ENCODE assay signal across 8 cellular contexts in genomic region chr12:6533653-6534157, GRCh38. TPM values are rescaled to one million over a fixed set of nuclear protein-coding genes. Genes with fewer than 3 reads are reported as not detected.
DNase-seq lines count a peak whose midpoint lies in the region; ATAC-seq, FAIRE-seq and TF ChIP-seq lines count a peak whose summit lies in the region.

No MANE protein-coding gene starts in this region.

- H3K4me3 ChIP-seq in bronchial epithelial cell (ENCODE audit: low read depth, low read length): peak overlapping the region; percentile 94
- H3K4me3 ChIP-seq in skeletal muscle tissue (ENCODE audit: low read length in 3 of 3): peak overlapping the region; percentile 81 to 96 (median 96)

- no peak for TF ChIP-seq CTCF in bronchial epithelial cell (IDR thresholded peaks at IDR 0.05; ENCODE audit: insufficient read depth, low read length, severe bottlenecking)

- H3K9ac ChIP-seq in skeletal muscle tissue (ENCODE audit: low read depth in 1 of 3, low read length in 3 of 3): peak overlapping the region; percentile 93 to 99 (median 98)

- peak; percentile 46 for DNase-seq in AG08395 (ENCODE audit: low spot score)
- peak; percentile 95 for DNase-seq in NCI-H128 (lab: John Stamatoyannopoulos, UW; ENCODE audit: unreplicated experiment)
- DNase-seq in SK-N-DZ (ENCODE audit: low spot score): peak; percentile 98
- DNase-seq in bronchial epithelial cell (ENCODE audit: low read depth): peak; percentile 70
- DNase-seq in inferior parietal cortex (ENCODE audit: extremely low spot score): peak; percentile 85

- peak overlapping the region; percentile 97 for H3K27ac ChIP-seq in skeletal muscle tissue (ENCODE audit: low read depth, low read length)

- H3K36me3 ChIP-seq in bronchial epithelial cell (ENCODE audit: control insufficient read depth, insufficient read depth, low read length) (peaks cover 40% of the 10 kb centered on the region), skeletal muscle tissue (ENCODE audit: control insufficient read depth in 3 of 3, insufficient read depth in 3 of 3, low read length in 3 of 3) (peaks cover 49 to 61% (median 57%) of the 10 kb centered on the region in 3 donors)

- H3K4me1 ChIP-seq in skeletal muscle tissue (ENCODE audit: control insufficient read depth in 3 of 3, insufficient read depth in 3 of 3, low read length in 3 of 3): peaks cover 54 to 69% (median 59%) of the 10 kb centered on the region in 3 donors

- ATAC-seq in GM18498 (IDR thresholded peaks at IDR 0.05; ENCODE audit: unreplicated experiment) (peak; percentile 50), HG02884 (IDR thresholded peaks at IDR 0.05; ENCODE audit: unreplicated experiment) (peak; percentile 30)

- no peaks in the 10 kb centered on the region for H3K9me3 ChIP-seq in skeletal muscle tissue (ENCODE audit: control insufficient read depth in 3 of 3, low read length in 3 of 3)

- H3K27me3 ChIP-seq in bronchial epithelial cell (ENCODE audit: control insufficient read depth, insufficient read depth, low read length) (no peaks in the 10 kb centered on the region), skeletal muscle tissue (ENCODE audit: control insufficient read depth in 3 of 3, insufficient read depth in 3 of 3, low read length in 3 of 3) (no peaks in the 10 kb centered on the region)

- no peak for FAIRE-seq in bronchial epithelial cell (lab: Jason Lieb, UNC)

RNA-seq across cellular contexts. Expression of gene GAPDH, which starts 0.6 kb away (rescaled TPM):
- 4,691 and 5,509 TPM in 2 replicates for polyA plus RNA-seq in SK-N-DZ (2014; cell fraction: cytosol; rRNA removed)
- polyA plus RNA-seq in SK-N-DZ (2014; cell fraction: nucleus; rRNA removed): 2,355 and 2,713 TPM in 2 replicates
- 5,048 and 6,753 TPM in 2 replicates for total RNA-seq in bronchial epithelial cell
- 5,507 TPM for total RNA-seq in skeletal muscle tissue

RNA-seq across cellular contexts. Expression of gene IFFO1, which starts 22.1 kb away (rescaled TPM):
- polyA plus RNA-seq in SK-N-DZ (2014; cell fraction: cytosol; rRNA removed): 21.3 and 26.0 TPM in 2 replicates
- 84.3 and 84.6 TPM in 2 replicates for polyA plus RNA-seq in SK-N-DZ (2014; cell fraction: nucleus; rRNA removed)
- total RNA-seq in bronchial epithelial cell (0.51 and 0.53 TPM in 2 replicates), skeletal muscle tissue (8.9 TPM)

RNA-seq across cellular contexts. Expression of gene NOP2, which starts 34.4 kb away (rescaled TPM):
- polyA plus RNA-seq in SK-N-DZ (2014; cell fraction: cytosol; rRNA removed): 98.4 and 102 TPM in 2 replicates
- 461 and 536 TPM in 2 replicates for polyA plus RNA-seq in SK-N-DZ (2014; cell fraction: nucleus; rRNA removed)
- total RNA-seq in bronchial epithelial cell (26.5 and 33.4 TPM in 2 replicates), skeletal muscle tissue (6.3 TPM)

RNA-seq across cellular contexts. Expression of gene NCAPD2, which starts 39.8 kb away (rescaled TPM):
- 91.5 and 151 TPM in 2 replicates for polyA plus RNA-seq in SK-N-DZ (2014; cell fraction: cytosol; rRNA removed)
- 64.8 and 103 TPM in 2 replicates for polyA plus RNA-seq in SK-N-DZ (2014; cell fraction: nucleus; rRNA removed)
- total RNA-seq in bronchial epithelial cell: 14.7 and 17.9 TPM in 2 replicates
- total RNA-seq in skeletal muscle tissue: 23.0 TPM

RNA-seq across cellular contexts. Expression of gene MRPL51, which starts 40.6 kb away (rescaled TPM):
- 305 and 306 TPM in 2 replicates for polyA plus RNA-seq in SK-N-DZ (2014; cell fraction: cytosol; rRNA removed)
- polyA plus RNA-seq in SK-N-DZ (2014; cell fraction: nucleus; rRNA removed): 213 and 223 TPM in 2 replicates
- total RNA-seq in bronchial epithelial cell: 61.1 and 102 TPM in 2 replicates
- total RNA-seq in skeletal muscle tissue: 141 TPM

Comparison
In these comparisons a context has a peak if more than half of its experiments do, and no peak if none do; other contexts are left out.
1. Peak in every context shown above with its lines: DNase-seq, ATAC-seq, H3K4me3 ChIP-seq and H3K27ac ChIP-seq.
2. DNase-seq: peak in every context shown above with its lines; median percentile 98 in SK-N-DZ; 95 in NCI-H128; 85 in inferior parietal cortex; 70 in bronchial epithelial cell; 46 in AG08395.